In genomic region chr10:93154531-93154930, GRCh38 we compare ENCODE assay signal across 16 cellular contexts.
"Had no signal": no experiment of that assay in that cellular context is flagged by ENCODE, and none has a peak within 500 bp of the region (broad histone marks: within the 10 kb centered on the region; RNA-seq: fewer than 3 reads in every experiment).

No MANE protein-coding gene starts in this region.

- DNase-seq: cortex of kidney; dorsolateral prefrontal cortex; effector memory CD4-positive, alpha-beta T cell; esophagus squamous epithelium; foreskin melanocyte; heart left ventricle; hippocampal formation; kidney glomerular epithelial cell; naive thymus-derived CD4-positive, alpha-beta T cell; ovary; right cardiac atrium; stimulated activated CD4-positive, alpha-beta T cell treated with anti-CD3 and anti-CD28 coated beads, Interleukin-2, amount 100 ng/mL, for 48 hours; stimulated activated naive CD4-positive, alpha-beta T cell treated with Interleukin-2 at 50 U/mL for 16 hours; trophoblast cell had no signal

- H3K27ac Mint-ChIP-seq: naive thymus-derived CD4-positive, alpha-beta T cell; progenitor cell of endocrine pancreas had no signal

- H3K36me3 ChIP-seq: esophagus squamous epithelium, heart left ventricle, ovary had no signal

- H3K27me3 ChIP-seq: esophagus squamous epithelium, heart left ventricle, ovary had no signal

- H3K4me2 ChIP-seq: smooth muscle cell had no signal

- H3K4me1 ChIP-seq: heart left ventricle had no signal

- H3K27me3 Mint-ChIP-seq: progenitor cell of endocrine pancreas had no signal

- H3K4me3 ChIP-seq: dorsolateral prefrontal cortex, esophagus squamous epithelium, heart left ventricle, ovary, smooth muscle cell had no signal

- H3K4me3 Mint-ChIP-seq: naive thymus-derived CD4-positive, alpha-beta T cell had no signal

- H3K9me3 ChIP-seq: ovary had no signal

- H3K27ac ChIP-seq: dorsolateral prefrontal cortex, esophagus squamous epithelium, heart left ventricle, ovary had no signal

- ATAC-seq: heart left ventricle; naive thymus-derived CD4-positive, alpha-beta T cell; right cardiac atrium had no signal
